ENCODE assay signal across 1 cellular context in genomic region chr19:3369337-3370213, GRCh38.
TF ChIP-seq lines count a peak whose summit lies in the region.

No MANE protein-coding gene starts in this region.

TF ChIP-seq in GM12878, 131 proteins besides CTCF, POLR2A, EP300 and RAD21 (continued from another document and continues in another):
- TF ChIP-seq RELB (IDR thresholded peaks at IDR 0.05; ENCODE audit: low read depth) = peak; percentile 63; the same call in 1 of the 2 replicates
- no peak for TF ChIP-seq SUPT20H (IDR thresholded peaks at IDR 0.05; ENCODE audit: borderline replicate concordance, control insufficient read depth, low read depth, low read length)
- no peak for TF ChIP-seq TCF7 (IDR thresholded peaks at IDR 0.05; ENCODE audit: borderline replicate concordance)
- no peak; the same call in 1 of the 2 replicates for TF ChIP-seq NKRF (conservative IDR thresholded peaks at IDR 0.05)
- no peak for TF ChIP-seq FOS (IDR thresholded peaks at IDR 0.05; ENCODE audit: borderline replicate concordance, extremely low read depth, insufficient read length)
- TF ChIP-seq SREBF2 (IDR thresholded peaks at IDR 0.05; ENCODE audit: low read length) = no peak
- no peak for TF ChIP-seq E4F1 (IDR thresholded peaks at IDR 0.05; ENCODE audit: borderline replicate concordance, partially characterized antibody)
- no peak for TF ChIP-seq STAT3 (IDR thresholded peaks at IDR 0.05; ENCODE audit: low read depth, low read length)
- TF ChIP-seq ELK1 (IDR thresholded peaks at IDR 0.05; ENCODE audit: low read depth, low read length) = no peak
- no peak for TF ChIP-seq PAX5 (IDR thresholded peaks at IDR 0.05; ENCODE audit: borderline replicate concordance, low read depth, low read length)
- no peak for TF ChIP-seq NFYA (IDR thresholded peaks at IDR 0.05; ENCODE audit: borderline replicate concordance, low read depth, low read length)
- no peak for TF ChIP-seq ATF2 (IDR thresholded peaks at IDR 0.05; ENCODE audit: low read length)
- no peak for TF ChIP-seq ASH2L (IDR thresholded peaks at IDR 0.05; ENCODE audit: borderline replicate concordance, low read depth)
- no peak for TF ChIP-seq MEF2B (IDR thresholded peaks at IDR 0.05; ENCODE audit: partially characterized antibody, poor library complexity, severe bottlenecking)
- TF ChIP-seq NR2F1 (conservative IDR thresholded peaks at IDR 0.05) = 0 out of 2 replicates have a peak, but pooled peaks have one; percentile 11
- TF ChIP-seq KAT2A (conservative IDR thresholded peaks at IDR 0.05; ENCODE audit: control insufficient read depth, low read depth, low read length) = no peak
- TF ChIP-seq ATF3 (IDR thresholded peaks at IDR 0.05; ENCODE audit: borderline replicate concordance, extremely low read depth, low read depth, low read length) = no peak
- TF ChIP-seq REST (IDR thresholded peaks at IDR 0.05; ENCODE audit: low read depth, low read length) = no peak
- TF ChIP-seq SIN3A (IDR thresholded peaks at IDR 0.05; ENCODE audit: low read depth, low read length) = no peak
- TF ChIP-seq RAD51 (IDR thresholded peaks at IDR 0.05) = no peak
- TF ChIP-seq YBX1 (IDR thresholded peaks at IDR 0.05) = no peak
- peak; percentile 32; the same call in 1 of the 2 replicates for TF ChIP-seq MXI1 (IDR thresholded peaks at IDR 0.05; ENCODE audit: low read depth, low read length)
- TF ChIP-seq USF2 (IDR thresholded peaks at IDR 0.05; ENCODE audit: borderline replicate concordance, low read depth, low read length) = no peak
- TF ChIP-seq BMI1 (IDR thresholded peaks at IDR 0.05; ENCODE audit: borderline replicate concordance) = no peak
- TF ChIP-seq CBFB (IDR thresholded peaks at IDR 0.05; ENCODE audit: low read depth) = no peak
- no peak for TF ChIP-seq MYC (IDR thresholded peaks at IDR 0.05; ENCODE audit: insufficient read depth, insufficient read length, insufficient replicate concordance, low read length, severe bottlenecking)
- TF ChIP-seq RELA (IDR thresholded peaks at IDR 0.05; ENCODE audit: borderline replicate concordance, partially characterized antibody) = no peak
- TF ChIP-seq USF1 (IDR thresholded peaks at IDR 0.05; ENCODE audit: borderline replicate concordance, extremely low read length, insufficient read depth, low read depth, low read length) = no peak
- no peak for TF ChIP-seq IRF3 (IDR thresholded peaks at IDR 0.05)
- TF ChIP-seq EZH2 (IDR thresholded peaks at IDR 0.05; ENCODE audit: borderline replicate concordance, control insufficient read depth, low read depth, low read length) = no peak
- peak; percentile 74 for TF ChIP-seq DPF2 (IDR thresholded peaks at IDR 0.05)
- no peak for TF ChIP-seq TAF1 (IDR thresholded peaks at IDR 0.05; ENCODE audit: borderline replicate concordance, low read depth, low read length)
- TF ChIP-seq ZNF592 (IDR thresholded peaks at IDR 0.05) = no peak
- no peak for TF ChIP-seq SMAD5 (IDR thresholded peaks at IDR 0.05; ENCODE audit: low read depth)
- no peak for TF ChIP-seq RCOR1 (conservative IDR thresholded peaks at IDR 0.05; ENCODE audit: low read depth, low read length)
- TF ChIP-seq JUNB (IDR thresholded peaks at IDR 0.05) = peak; percentile 24; the same call in 1 of the 2 replicates
